In the genomic region with DNA sequence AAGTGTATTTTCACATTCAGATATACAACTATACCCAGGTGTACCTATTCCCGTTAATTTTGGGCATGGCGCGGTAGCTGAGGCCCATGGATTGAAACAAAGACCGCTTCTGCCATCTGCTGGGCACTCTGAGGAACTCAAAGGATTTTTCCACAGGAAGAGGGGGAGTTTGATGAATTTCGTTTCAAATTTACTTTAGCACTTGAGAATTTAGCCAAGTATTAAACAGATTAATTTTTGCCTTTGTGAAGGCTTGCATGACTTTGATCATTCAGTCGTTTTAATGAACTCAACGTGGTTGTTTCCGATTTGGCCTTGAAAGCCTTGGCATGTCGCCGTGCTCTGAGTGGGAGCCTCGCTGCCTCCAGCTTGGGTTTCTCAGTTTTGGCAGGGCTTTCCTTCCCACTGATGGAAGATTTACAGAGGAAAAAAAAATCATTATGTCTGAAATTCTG, we compare ENCODE assay signal across 8 cellular contexts.
DNase-seq lines count a peak whose midpoint lies in the region; ATAC-seq and TF ChIP-seq lines count a peak whose summit lies in the region.

No MANE protein-coding gene starts in this region.

- H3K79me2 ChIP-seq in GM23338 (replicated peaks; ENCODE audit: insufficient read depth) = no peaks in the 10 kb centered on the region

- H3K4me1 Mint-ChIP-seq in GM23338 = peaks cover 10% of the 10 kb centered on the region; the same call in 2 of the 3 replicates

- 9 to 18% (median 14%) methylated on average over 11 of the region's 11 CpGs for WGBS in stomach, 5 donors

- peak overlapping the region; percentile 56 for H3K9ac ChIP-seq in BLaER1

- H3K27ac ChIP-seq in BLaER1 = no peak overlapping the region
- H3K27ac ChIP-seq in GM23338 (ENCODE audit: low read depth) = no peak overlapping the region
- H3K27ac ChIP-seq in stomach = peak overlapping the region in 4 of 5 donors; percentile 10 to 64 (median 42)

- H3K4me1 ChIP-seq in BLaER1 = peaks cover 26% of the 10 kb centered on the region
- H3K4me1 ChIP-seq in GM23338 (ENCODE audit: insufficient read depth) = no peaks in the 10 kb centered on the region
- peaks cover 4 to 23% (median 14%) of the 10 kb centered on the region in 4 donors for H3K4me1 ChIP-seq in stomach

- intact Hi-C loops in stomach (cut with DNase I; ENCODE audit: low total_unique reads) = no loop called here

- H3K4me3 ChIP-seq in BLaER1 (peak overlapping the region; percentile 55), GM23338 (no peak overlapping the region), stomach (peak overlapping the region; percentile 27 to 43 (median 31))

- H3K9me2 ChIP-seq in GM23338 (ENCODE audit: insufficient read depth) = no peaks in the 10 kb centered on the region

- peaks cover 23% of the 10 kb centered on the region for H3K9me3 Mint-ChIP-seq in GM23338

- peaks cover 2% of the 10 kb centered on the region for H3K27me3 Mint-ChIP-seq in GM23338 (ENCODE audit: insufficient read depth, low read depth, poor library complexity)

- no peaks in the 10 kb centered on the region for H3K36me3 ChIP-seq in BLaER1
- H3K36me3 ChIP-seq in GM23338 (ENCODE audit: insufficient read depth) = no peaks in the 10 kb centered on the region
- H3K36me3 ChIP-seq in stomach = no peaks in the 10 kb centered on the region

- ATAC-seq in GM23338 = peak; percentile 83

- H4K20me1 ChIP-seq in BLaER1 (no peaks in the 10 kb centered on the region), GM23338 (replicated peaks; ENCODE audit: insufficient read depth) (0 out of 2 replicates have a peak, but pooled peaks cover 4% of the 10 kb centered on the region)

- no peak for TF ChIP-seq POLR2A in erythroblast (IDR thresholded peaks at IDR 0.05; ENCODE audit: low read length)
- no peak for TF ChIP-seq POLR2A in stomach (IDR thresholded peaks at IDR 0.05)

- H3K4me3 Mint-ChIP-seq in GM23338 = no peak overlapping the region

- DNase-seq in GM23338 (ENCODE audit: low spot score) (peak; percentile 74), NCI-H345 (lab: John Stamatoyannopoulos, UW) (peak; percentile 51), erythroblast (lab: John Stamatoyannopoulos, UW) (peak; percentile 41 to 66), myocyte (ENCODE audit: low read depth) (peak; percentile 69), stomach (peak; percentile 34), cortex of kidney (lab: John Stamatoyannopoulos, UW) (no peak)
- DNase-seq in activated CD8-positive, alpha-beta memory T cell treated with anti-CD3 and anti-CD28 coated beads, Interleukin-2, amount 50 U/mL, for 4 hours = peak; percentile 29

- TF ChIP-seq EP300 in stomach (IDR thresholded peaks at IDR 0.05) = no peak

- H3K27ac Mint-ChIP-seq in GM23338 = no peak overlapping the region

- H2AFZ ChIP-seq in GM23338 = no peak overlapping the region

- TF ChIP-seq CTCF in GM23338 (conservative IDR thresholded peaks at IDR 0.05; ENCODE audit: low read depth in 2 of 2) (peak; percentile 88 to 92), stomach (IDR thresholded peaks at IDR 0.05) (peak in 5 of 7 experiments; percentile 32 to 70 (median 64))

- H3K27me3 ChIP-seq in BLaER1 (no peaks in the 10 kb centered on the region), GM23338 (ENCODE audit: insufficient read depth) (no peaks in the 10 kb centered on the region), stomach (no peaks in the 10 kb centered on the region)

- H3K9me3 ChIP-seq in BLaER1 (peaks cover 20% of the 10 kb centered on the region), stomach (peaks cover 0 to under 1% (median 0%) of the 10 kb centered on the region in 4 donors)

- no peaks in the 10 kb centered on the region for H3F3A ChIP-seq in GM23338 (replicated peaks; ENCODE audit: low read depth)

- H3K36me3 Mint-ChIP-seq in GM23338 (ENCODE audit: low read depth) = peaks cover 20% of the 10 kb centered on the region; the same call in 2 of the 3 replicates

- H3K4me2 ChIP-seq in BLaER1 (peak overlapping the region; percentile 61), GM23338 (no peak overlapping the region)

TF ChIP-seq in GM23338, 12 proteins besides CTCF, POLR2A, EP300 and RAD21 (continues in another document):
- no peak for TF ChIP-seq POLR2AphosphoS5 (IDR thresholded peaks at IDR 0.05; ENCODE audit: low read depth)
- TF ChIP-seq, protein P1, sequence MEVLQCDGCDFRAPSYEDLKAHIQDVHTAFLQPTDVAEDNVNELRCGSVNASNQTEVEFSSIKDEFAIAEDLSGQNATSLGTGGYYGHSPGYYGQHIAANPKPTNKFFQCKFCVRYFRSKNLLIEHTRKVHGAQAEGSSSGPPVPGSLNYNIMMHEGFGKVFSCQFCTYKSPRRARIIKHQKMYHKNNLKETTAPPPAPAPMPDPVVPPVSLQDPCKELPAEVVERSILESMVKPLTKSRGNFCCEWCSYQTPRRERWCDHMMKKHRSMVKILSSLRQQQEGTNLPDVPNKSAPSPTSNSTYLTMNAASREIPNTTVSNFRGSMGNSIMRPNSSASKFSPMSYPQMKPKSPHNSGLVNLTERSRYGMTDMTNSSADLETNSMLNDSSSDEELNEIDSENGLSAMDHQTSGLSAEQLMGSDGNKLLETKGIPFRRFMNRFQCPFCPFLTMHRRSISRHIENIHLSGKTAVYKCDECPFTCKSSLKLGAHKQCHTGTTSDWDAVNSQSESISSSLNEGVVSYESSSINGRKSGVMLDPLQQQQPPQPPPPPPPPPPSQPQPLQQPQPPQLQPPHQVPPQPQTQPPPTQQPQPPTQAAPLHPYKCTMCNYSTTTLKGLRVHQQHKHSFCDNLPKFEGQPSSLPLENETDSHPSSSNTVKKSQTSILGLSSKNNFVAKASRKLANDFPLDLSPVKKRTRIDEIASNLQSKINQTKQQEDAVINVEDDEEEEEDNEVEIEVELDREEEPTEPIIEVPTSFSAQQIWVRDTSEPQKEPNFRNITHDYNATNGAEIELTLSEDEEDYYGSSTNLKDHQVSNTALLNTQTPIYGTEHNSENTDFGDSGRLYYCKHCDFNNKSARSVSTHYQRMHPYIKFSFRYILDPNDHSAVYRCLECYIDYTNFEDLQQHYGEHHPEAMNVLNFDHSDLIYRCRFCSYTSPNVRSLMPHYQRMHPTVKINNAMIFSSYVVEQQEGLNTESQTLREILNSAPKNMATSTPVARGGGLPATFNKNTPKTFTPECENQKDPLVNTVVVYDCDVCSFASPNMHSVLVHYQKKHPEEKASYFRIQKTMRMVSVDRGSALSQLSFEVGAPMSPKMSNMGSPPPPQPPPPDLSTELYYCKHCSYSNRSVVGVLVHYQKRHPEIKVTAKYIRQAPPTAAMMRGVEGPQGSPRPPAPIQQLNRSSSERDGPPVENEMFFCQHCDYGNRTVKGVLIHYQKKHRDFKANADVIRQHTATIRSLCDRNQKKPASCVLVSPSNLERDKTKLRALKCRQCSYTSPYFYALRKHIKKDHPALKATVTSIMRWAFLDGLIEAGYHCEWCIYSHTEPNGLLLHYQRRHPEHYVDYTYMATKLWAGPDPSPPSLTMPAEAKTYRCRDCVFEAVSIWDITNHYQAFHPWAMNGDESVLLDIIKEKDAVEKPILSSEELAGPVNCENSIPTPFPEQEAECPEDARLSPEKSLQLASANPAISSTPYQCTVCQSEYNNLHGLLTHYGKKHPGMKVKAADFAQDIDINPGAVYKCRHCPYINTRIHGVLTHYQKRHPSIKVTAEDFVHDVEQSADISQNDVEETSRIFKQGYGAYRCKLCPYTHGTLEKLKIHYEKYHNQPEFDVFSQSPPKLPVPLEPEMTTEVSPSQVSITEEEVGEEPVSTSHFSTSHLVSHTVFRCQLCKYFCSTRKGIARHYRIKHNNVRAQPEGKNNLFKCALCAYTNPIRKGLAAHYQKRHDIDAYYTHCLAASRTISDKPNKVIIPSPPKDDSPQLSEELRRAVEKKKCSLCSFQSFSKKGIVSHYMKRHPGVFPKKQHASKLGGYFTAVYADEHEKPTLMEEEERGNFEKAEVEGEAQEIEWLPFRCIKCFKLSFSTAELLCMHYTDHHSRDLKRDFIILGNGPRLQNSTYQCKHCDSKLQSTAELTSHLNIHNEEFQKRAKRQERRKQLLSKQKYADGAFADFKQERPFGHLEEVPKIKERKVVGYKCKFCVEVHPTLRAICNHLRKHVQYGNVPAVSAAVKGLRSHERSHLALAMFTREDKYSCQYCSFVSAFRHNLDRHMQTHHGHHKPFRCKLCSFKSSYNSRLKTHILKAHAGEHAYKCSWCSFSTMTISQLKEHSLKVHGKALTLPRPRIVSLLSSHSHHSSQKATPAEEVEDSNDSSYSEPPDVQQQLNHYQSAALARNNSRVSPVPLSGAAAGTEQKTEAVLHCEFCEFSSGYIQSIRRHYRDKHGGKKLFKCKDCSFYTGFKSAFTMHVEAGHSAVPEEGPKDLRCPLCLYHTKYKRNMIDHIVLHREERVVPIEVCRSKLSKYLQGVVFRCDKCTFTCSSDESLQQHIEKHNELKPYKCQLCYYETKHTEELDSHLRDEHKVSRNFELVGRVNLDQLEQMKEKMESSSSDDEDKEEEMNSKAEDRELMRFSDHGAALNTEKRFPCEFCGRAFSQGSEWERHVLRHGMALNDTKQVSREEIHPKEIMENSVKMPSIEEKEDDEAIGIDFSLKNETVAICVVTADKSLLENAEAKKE (CRISPR knock-in tag; IDR thresholded peaks at IDR 0.05) = no peak
- no peak for TF ChIP-seq EZH2phosphoT487 (IDR thresholded peaks at IDR 0.05; ENCODE audit: unreplicated experiment)
- TF ChIP-seq JUNB (IDR thresholded peaks at IDR 0.05; ENCODE audit: unreplicated experiment) = no peak
- no peak for TF ChIP-seq STAT1 (IDR thresholded peaks at IDR 0.05; ENCODE audit: unreplicated experiment)
- TF ChIP-seq NANOG (IDR thresholded peaks at IDR 0.05; ENCODE audit: borderline replicate concordance) = no peak
- TF ChIP-seq ZNF114 (CRISPR knock-in tag; IDR thresholded peaks at IDR 0.05) = no peak

Comparison
In these comparisons a context has a peak if more than half of its experiments do, and no peak if none do; other contexts are left out.
1. H3K27ac ChIP-seq: peak in stomach (4 of 5); none in BLaER1 (single experiment) and GM23338 (single experiment).